9 cellular contexts compared by ENCODE assay signal in the genomic region with DNA sequence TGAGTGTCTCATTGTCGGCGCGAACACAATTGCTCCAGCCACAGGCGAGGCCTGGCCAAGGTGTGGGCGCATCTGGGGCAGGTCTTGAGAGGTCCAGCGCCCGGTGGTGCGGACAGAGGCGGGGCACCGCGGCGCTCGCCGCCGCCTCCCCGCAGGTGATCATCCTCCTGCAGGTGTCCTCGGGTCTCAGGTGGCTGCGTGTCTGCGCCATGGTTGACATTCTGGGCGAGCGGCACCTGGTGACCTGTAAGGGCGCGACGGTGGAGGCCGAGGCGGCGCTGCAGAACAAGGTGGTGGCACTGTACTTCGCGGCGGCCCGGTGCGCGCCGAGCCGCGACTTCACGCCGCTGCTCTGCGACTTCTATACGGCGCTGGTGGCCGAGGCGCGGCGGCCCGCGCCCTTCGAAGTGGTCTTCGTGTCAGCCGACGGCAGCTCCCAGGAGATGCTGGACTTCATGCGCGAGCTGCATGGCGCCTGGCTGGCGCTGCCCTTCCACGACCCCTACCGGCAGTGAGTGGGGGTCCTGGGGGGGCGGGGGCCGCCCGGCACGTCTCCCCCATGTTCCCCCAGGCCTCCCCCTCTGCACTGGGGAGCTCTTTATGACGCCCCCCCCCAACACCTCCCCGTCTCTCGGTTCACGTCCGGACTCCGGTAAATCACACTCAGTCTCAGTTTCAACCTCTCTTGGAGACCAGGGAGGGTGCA. TPM values are rescaled to one million over a fixed set of nuclear protein-coding genes. Genes with fewer than 3 reads are reported as not detected.
DNase-seq lines count a peak whose midpoint lies in the region; ATAC-seq and TF ChIP-seq lines count a peak whose summit lies in the region.
"Had no signal": no experiment of that assay in that cellular context is flagged by ENCODE, and none has a peak within 500 bp of the region (broad histone marks: within the 10 kb centered on the region; RNA-seq: fewer than 3 reads in every experiment).

No MANE protein-coding gene starts in this region.

- H4K20me1 ChIP-seq in HCT116 (ENCODE audit: insufficient read depth), result no peaks in the 10 kb centered on the region

- intact Hi-C loops in HCT116 (cut with micrococcal nuclease), result loop anchor here (10.0 kb wide), 1 partner anchor 141 kb away; no protein-coding TSS in a partner anchor

- H3K4me3 Mint-ChIP-seq in activated CD4-positive, alpha-beta T cell treated with anti-CD3 and anti-CD28 coated beads, Interleukin-2, amount 10 ng/mL, durations not matched to agents 7 days and 5 days, result peak overlapping the region; percentile 43

- RAD21 ChIA-PET in HCT116 (lab: Charles Lee; ENCODE audit: low non-redundant PET in 1 of 2, low total read pairs in 2 of 2, uncharacterized antibody in 2 of 2, unreplicated experiment in 2 of 2), result interaction anchor here in 1 of 2 experiments (0.7 kb wide), 1 partner anchor 254 kb away, joined by 8 read pairs; no protein-coding TSS in a partner anchor

- no peak overlapping the region for H3K27ac Mint-ChIP-seq in activated CD4-positive, alpha-beta T cell treated with anti-CD3 and anti-CD28 coated beads, Interleukin-2, amount 10 ng/mL, durations not matched to agents 7 days and 5 days

- TF ChIP-seq POLR2A in HCT116 (IDR thresholded peaks at IDR 0.05; ENCODE audit: borderline replicate concordance, extremely low read depth, insufficient read depth, insufficient read length), result no peak

- CTCF ChIA-PET in HCT116 (lab: Charles Lee), result interaction anchor here (0.7 kb wide), 1 partner anchor 55 kb away, joined by 3 read pairs; no protein-coding TSS in a partner anchor
- CTCF ChIA-PET in activated CD4-positive, alpha-beta T cell treated with anti-CD3 and anti-CD28 coated beads, Interleukin-2, amount 10 ng/mL, durations not matched to agents 7 days and 5 days (lab: Charles Lee), result interaction anchor here (0.7 kb wide), 1 partner anchor 345 kb away, joined by 4 read pairs; no protein-coding TSS in a partner anchor

- H3K9me3 Mint-ChIP-seq in activated CD4-positive, alpha-beta T cell treated with anti-CD3 and anti-CD28 coated beads, Interleukin-2, amount 10 ng/mL, durations not matched to agents 7 days and 5 days, result no peaks in the 10 kb centered on the region

- H3K4me1 Mint-ChIP-seq in activated CD4-positive, alpha-beta T cell treated with anti-CD3 and anti-CD28 coated beads, Interleukin-2, amount 10 ng/mL, durations not matched to agents 7 days and 5 days, result peaks cover 25% of the 10 kb centered on the region

- H3K36me3 Mint-ChIP-seq in activated CD4-positive, alpha-beta T cell treated with anti-CD3 and anti-CD28 coated beads, Interleukin-2, amount 10 ng/mL, durations not matched to agents 7 days and 5 days (ENCODE audit: low read depth), result no peaks in the 10 kb centered on the region

- peak; percentile 50 for ATAC-seq in HCT116
- peak; percentile 37 for ATAC-seq in foreskin keratinocyte
- ATAC-seq in activated CD4-positive, CD25-positive, alpha-beta regulatory T cell treated with anti-CD3 and anti-CD28 coated beads, Interleukin-2, amount 50 U/mL, for 24 hours, result no peak
- no peak for ATAC-seq in HG02973 (IDR thresholded peaks at IDR 0.05; ENCODE audit: unreplicated experiment)

- peaks cover 15 to 34% of the 10 kb centered on the region in 2 experiments for H3K4me1 ChIP-seq in HCT116 (ENCODE audit: control insufficient read depth in 1 of 2, insufficient read depth in 2 of 2, low read length in 2 of 2)
- H3K4me1 ChIP-seq in foreskin keratinocyte, result peaks cover 1% of the 10 kb centered on the region
- H3K4me1 ChIP-seq in rectal smooth muscle tissue (ENCODE audit: control insufficient read depth, insufficient read depth, low read length), result peaks cover 6% of the 10 kb centered on the region

- no peaks in the 10 kb centered on the region for H3K9me2 ChIP-seq in HCT116 (ENCODE audit: insufficient read depth)

- no peaks in the 10 kb centered on the region for H3K79me2 ChIP-seq in HCT116 (ENCODE audit: insufficient read depth, low read length)

- H3K4me3 ChIP-seq in HCT116 (replicated peaks in 1 of 2; ENCODE audit: low read depth in 1 of 2, low read length in 2 of 2) (peak overlapping the region; percentile 48 to 77), rectal smooth muscle tissue (ENCODE audit: low read length) (peak overlapping the region; percentile 66)

- H3K36me3 ChIP-seq in HCT116 (ENCODE audit: control insufficient read depth in 1 of 2, insufficient read depth in 2 of 2, low read length in 2 of 2) (no peaks in the 10 kb centered on the region), rectal smooth muscle tissue (ENCODE audit: control insufficient read depth, insufficient read depth, low read length) (no peaks in the 10 kb centered on the region)

- no TSS peak for BruUV-seq in HCT116 (replicated peaks; lab: Mats Ljungman, UMichigan)

- H3K27me3 ChIP-seq in HCT116 (ENCODE audit: insufficient read depth, low read length), result no peaks in the 10 kb centered on the region
- peaks cover 23% of the 10 kb centered on the region for H3K27me3 ChIP-seq in foreskin keratinocyte
- no peaks in the 10 kb centered on the region for H3K27me3 ChIP-seq in rectal smooth muscle tissue (ENCODE audit: control insufficient read depth, insufficient read depth, low read length)

- H3K27ac ChIP-seq in HCT116 (ENCODE audit: low read depth, low read length), result peak overlapping the region; percentile 64; the same call in 1 of the 2 replicates
- H3K27ac ChIP-seq in foreskin keratinocyte, result no peak overlapping the region
- no peak overlapping the region for H3K27ac ChIP-seq in rectal smooth muscle tissue (ENCODE audit: low read depth, low read length)

- DNase-seq in HCT116 (ENCODE audit: low read depth, low spot score) (no peak), foreskin keratinocyte (no peak), HT-29 (ENCODE audit: low spot score) (no peak), NCI-H2107 treated with DMSO at 0.1 percent for 48 hours (lab: John Stamatoyannopoulos, UW; ENCODE audit: unreplicated experiment) (no peak)
- DNase-seq in activated CD4-positive, alpha-beta T cell treated with anti-CD3 and anti-CD28 coated beads, Interleukin-2, amount 10 ng/mL, durations not matched to agents 7 days and 5 days, result no peak

- peaks cover 54% of the 10 kb centered on the region for H3K27me3 Mint-ChIP-seq in activated CD4-positive, alpha-beta T cell treated with anti-CD3 and anti-CD28 coated beads, Interleukin-2, amount 10 ng/mL, durations not matched to agents 7 days and 5 days

- peak overlapping the region; percentile 96 for H3K4me2 ChIP-seq in HCT116 (ENCODE audit: low read length)

- POLR2A ChIA-PET in HCT116 (lab: Charles Lee), result interaction anchor here (0.6 to 0.7 kb wide), 3 partner anchors 460 to 1182 kb away, joined by 3 to 6 read pairs (median 3); no protein-coding TSS in a partner anchor
- POLR2A ChIA-PET in activated CD4-positive, alpha-beta T cell treated with anti-CD3 and anti-CD28 coated beads, Interleukin-2, amount 10 ng/mL, durations not matched to agents 7 days and 5 days (lab: Charles Lee), result no interaction called here

- no peak for TF ChIP-seq CTCF in HCT116 (IDR thresholded peaks at IDR 0.05 in 2 of 3, conservative IDR thresholded peaks at IDR 0.05 in 1 of 3; ENCODE audit: borderline replicate concordance in 1 of 3, insufficient read depth in 1 of 3, low read depth in 2 of 3, low read length in 2 of 3)
- peak; percentile 27 for TF ChIP-seq CTCF in foreskin keratinocyte (conservative IDR thresholded peaks at IDR 0.05)

- no peak overlapping the region for H2AFZ ChIP-seq in HCT116 (ENCODE audit: low read depth, low read length, poor library complexity, severe bottlenecking)

- no peaks in the 10 kb centered on the region for H3K9me3 ChIP-seq in HCT116 (ENCODE audit: control insufficient read depth in 1 of 2, insufficient read depth in 1 of 2, low read depth in 1 of 2, low read length in 2 of 2)

- TF ChIP-seq RAD21 in HCT116 (IDR thresholded peaks at IDR 0.05; ENCODE audit: low read depth), result no peak

- H3K9ac ChIP-seq in HCT116 (ENCODE audit: low read length) (peak overlapping the region; percentile 55), rectal smooth muscle tissue (ENCODE audit: low read length) (no peak overlapping the region)

TF ChIP-seq in HCT116, 20 proteins besides CTCF, POLR2A, EP300 and RAD21:
- TF ChIP-seq CBX3 (IDR thresholded peaks at IDR 0.05; ENCODE audit: low read depth) (no peak), CEBPB (IDR thresholded peaks at IDR 0.05; ENCODE audit: low read depth) (no peak), EGR1 (IDR thresholded peaks at IDR 0.05; ENCODE audit: low read depth) (no peak), SRF (IDR thresholded peaks at IDR 0.05; ENCODE audit: low read depth) (no peak)
- TF ChIP-seq, protein P1, sequence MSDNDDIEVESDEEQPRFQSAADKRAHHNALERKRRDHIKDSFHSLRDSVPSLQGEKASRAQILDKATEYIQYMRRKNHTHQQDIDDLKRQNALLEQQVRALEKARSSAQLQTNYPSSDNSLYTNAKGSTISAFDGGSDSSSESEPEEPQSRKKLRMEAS (IDR thresholded peaks at IDR 0.05), result no peak

RNA-seq across cellular contexts. Expression of a gene that starts 0.4 kb away (rescaled TPM):
- total RNA-seq in HCT116 (2021; ENCODE audit: unreplicated experiment) (0.86 TPM), foreskin keratinocyte (not detected in 2 replicates)
- polyA plus RNA-seq in HCT116 (2012), result 0.77 and 1.0 TPM in 2 replicates
- total RNA-seq in activated CD4-positive, alpha-beta T cell treated with anti-CD3 and anti-CD28 coated beads, Interleukin-2, amount 10 ng/mL, durations not matched to agents 7 days and 5 days, result not detected
- 0.07 and 0.11 TPM in 2 replicates for polyA plus RNA-seq in foreskin keratinocyte
- total RNA-seq in HT-29 (2014; rRNA removed; shearing (Covaris generic)), result not detected in 2 replicates
- total RNA-seq: SK-MEL-5 had no signal

Comparison
In these comparisons a context has a peak if more than half of its experiments do, and no peak if none do; other contexts are left out.
1. ATAC-seq: peak in HCT116 (single experiment) and foreskin keratinocyte (single experiment); none in activated CD4-positive, CD25-positive, alpha-beta regulatory T cell treated with anti-CD3 and anti-CD28 coated beads, Interleukin-2, amount 50 U/mL, for 24 hours (0 of 2) and HG02973 (single experiment).